Comparison of ENCODE assay signal across 21 cellular contexts in genomic region chr12:44299524-44299923, GRCh38.
"Had no signal": no experiment of that assay in that cellular context is flagged by ENCODE, and none has a peak within 500 bp of the region (broad histone marks: within the 10 kb centered on the region; RNA-seq: fewer than 3 reads in every experiment).

No MANE protein-coding gene starts in this region.

- H3K27ac Mint-ChIP-seq: endodermal cell; nephron; stimulated activated naive B cell treated with anti-CD40 and anti-IgM and Interleukin-4, amounts not matched to agents 10 μg/mL and 1 μg/mL and 100 μg/mL, for 72 hours had no signal

- H3K27me3 ChIP-seq: foreskin keratinocyte, right atrium auricular region, sigmoid colon, testis, transverse colon had no signal

- H3K4me3 ChIP-seq: coronary artery, lung, right atrium auricular region, sigmoid colon, skin epidermis, testis, transverse colon had no signal

- H3K4me3 Mint-ChIP-seq: endodermal cell; nephron; stimulated activated naive B cell treated with anti-CD40 and anti-IgM and Interleukin-4, amounts not matched to agents 10 μg/mL and 1 μg/mL and 100 μg/mL, for 72 hours; stimulated activated naive CD8-positive, alpha-beta T cell treated with anti-CD3 and anti-CD28 coated beads, Interleukin-15, amount 100 ng/mL, for 72 hours had no signal

- H3K9me3 ChIP-seq: testis had no signal

- H3K27ac ChIP-seq: coronary artery, foreskin keratinocyte, right atrium auricular region, sigmoid colon, skin epidermis, testis, transverse colon had no signal

- H3K4me1 ChIP-seq: foreskin keratinocyte, right atrium auricular region, testis had no signal

- H3K9me3 Mint-ChIP-seq: endodermal cell had no signal

- H3K36me3 ChIP-seq: sigmoid colon, transverse colon had no signal

- ATAC-seq: foreskin keratinocyte; left cardiac atrium; left ventricle myocardium superior; stimulated activated naive B cell treated with anti-CD40 and anti-IgM and Interleukin-4, amounts not matched to agents 10 μg/mL and 1 μg/mL and 100 μg/mL, for 72 hours; stimulated activated naive CD8-positive, alpha-beta T cell treated with anti-CD3 and anti-CD28 coated beads, Interleukin-15, amount 100 ng/mL, for 72 hours had no signal

- H3K4me1 Mint-ChIP-seq: nephron had no signal

- DNase-seq: effector CD4-positive, alpha-beta T cell; endodermal cell; erythroblast; foreskin keratinocyte; kidney; left cardiac atrium; left ventricle myocardium superior; mesenchymal stem cell; midbrain; sigmoid colon; stimulated activated CD4-positive, alpha-beta T cell treated with anti-CD3 and anti-CD28 coated beads, Interleukin-2, amount 100 ng/mL, for 24 hours; stimulated activated CD4-positive, alpha-beta T cell treated with anti-CD3 and anti-CD28 coated beads, Interleukin-4, amount 100 ng/mL, for 4 hours; stimulated activated naive B cell treated with anti-CD40 and anti-IgM and Interleukin-4, amounts not matched to agents 10 μg/mL and 1 μg/mL and 100 μg/mL, for 72 hours; stimulated activated naive CD8-positive, alpha-beta T cell treated with anti-CD3 and anti-CD28 coated beads, Interleukin-15, amount 100 ng/mL, for 72 hours; testis; transverse colon had no signal

- H3K27me3 Mint-ChIP-seq: stimulated activated naive B cell treated with anti-CD40 and anti-IgM and Interleukin-4, amounts not matched to agents 10 μg/mL and 1 μg/mL and 100 μg/mL, for 72 hours; stimulated activated naive CD8-positive, alpha-beta T cell treated with anti-CD3 and anti-CD28 coated beads, Interleukin-15, amount 100 ng/mL, for 72 hours had no signal
